ENCODE assay signal across 1 cellular context in the genomic region with DNA sequence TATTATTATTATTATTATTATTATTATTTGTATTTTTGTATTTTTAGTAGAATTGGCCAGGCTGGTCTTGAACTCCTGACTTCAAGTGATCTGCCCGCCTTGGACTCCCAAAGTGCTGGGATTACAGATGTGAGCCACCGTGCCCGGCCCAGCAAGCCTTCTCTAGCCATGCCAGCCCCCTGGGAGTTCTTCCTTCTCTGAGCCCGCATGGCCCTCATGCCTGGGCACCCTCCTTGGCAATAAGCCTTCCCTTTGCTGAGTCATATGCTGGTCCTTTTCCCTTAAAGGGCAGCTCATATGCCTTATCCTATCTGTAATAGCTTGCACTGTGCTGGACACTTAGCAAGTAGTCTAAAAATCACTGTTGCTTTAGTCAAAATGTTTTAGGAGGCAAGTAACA.
TF ChIP-seq lines count a peak whose summit lies in the region.

No MANE protein-coding gene starts in this region.

TF ChIP-seq in IMR-90, 13 proteins besides CTCF, POLR2A, EP300 and RAD21:
- TF ChIP-seq MXI1 (IDR thresholded peaks at IDR 0.05; ENCODE audit: borderline replicate concordance, low read depth, low read length): no peak
- no peak for TF ChIP-seq MAFK (IDR thresholded peaks at IDR 0.05; ENCODE audit: low read depth, low read length)
- no peak for TF ChIP-seq BHLHE40 (IDR thresholded peaks at IDR 0.05; ENCODE audit: low read depth, low read length)
- no peak for TF ChIP-seq RCOR1 (IDR thresholded peaks at IDR 0.05; ENCODE audit: insufficient replicate concordance, low read length)
- no peak for TF ChIP-seq CEBPB (IDR thresholded peaks at IDR 0.05; ENCODE audit: low read depth, low read length)
- TF ChIP-seq SMC3 (IDR thresholded peaks at IDR 0.05; ENCODE audit: low read depth, low read length): no peak
- TF ChIP-seq MAZ (IDR thresholded peaks at IDR 0.05; ENCODE audit: borderline replicate concordance, low read depth, low read length): no peak
- TF ChIP-seq, protein P1, sequence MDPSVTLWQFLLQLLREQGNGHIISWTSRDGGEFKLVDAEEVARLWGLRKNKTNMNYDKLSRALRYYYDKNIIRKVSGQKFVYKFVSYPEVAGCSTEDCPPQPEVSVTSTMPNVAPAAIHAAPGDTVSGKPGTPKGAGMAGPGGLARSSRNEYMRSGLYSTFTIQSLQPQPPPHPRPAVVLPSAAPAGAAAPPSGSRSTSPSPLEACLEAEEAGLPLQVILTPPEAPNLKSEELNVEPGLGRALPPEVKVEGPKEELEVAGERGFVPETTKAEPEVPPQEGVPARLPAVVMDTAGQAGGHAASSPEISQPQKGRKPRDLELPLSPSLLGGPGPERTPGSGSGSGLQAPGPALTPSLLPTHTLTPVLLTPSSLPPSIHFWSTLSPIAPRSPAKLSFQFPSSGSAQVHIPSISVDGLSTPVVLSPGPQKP (IDR thresholded peaks at IDR 0.05; ENCODE audit: borderline replicate concordance, low read depth, low read length): no peak
- TF ChIP-seq CHD1 (IDR thresholded peaks at IDR 0.05; ENCODE audit: low read depth, low read length): no peak
- no peak for TF ChIP-seq FOS (IDR thresholded peaks at IDR 0.05; ENCODE audit: low read depth, low read length)
- no peak for TF ChIP-seq RFX5 (IDR thresholded peaks at IDR 0.05; ENCODE audit: low read depth, low read length)
- TF ChIP-seq NFE2L2 (IDR thresholded peaks at IDR 0.05; ENCODE audit: low read depth, low read length): no peak
- TF ChIP-seq, protein P2, sequence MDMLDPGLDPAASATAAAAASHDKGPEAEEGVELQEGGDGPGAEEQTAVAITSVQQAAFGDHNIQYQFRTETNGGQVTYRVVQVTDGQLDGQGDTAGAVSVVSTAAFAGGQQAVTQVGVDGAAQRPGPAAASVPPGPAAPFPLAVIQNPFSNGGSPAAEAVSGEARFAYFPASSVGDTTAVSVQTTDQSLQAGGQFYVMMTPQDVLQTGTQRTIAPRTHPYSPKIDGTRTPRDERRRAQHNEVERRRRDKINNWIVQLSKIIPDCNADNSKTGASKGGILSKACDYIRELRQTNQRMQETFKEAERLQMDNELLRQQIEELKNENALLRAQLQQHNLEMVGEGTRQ (IDR thresholded peaks at IDR 0.05; ENCODE audit: low read depth, low read length): no peak
